ENCODE assay signal across 9 cellular contexts in the genomic region with DNA sequence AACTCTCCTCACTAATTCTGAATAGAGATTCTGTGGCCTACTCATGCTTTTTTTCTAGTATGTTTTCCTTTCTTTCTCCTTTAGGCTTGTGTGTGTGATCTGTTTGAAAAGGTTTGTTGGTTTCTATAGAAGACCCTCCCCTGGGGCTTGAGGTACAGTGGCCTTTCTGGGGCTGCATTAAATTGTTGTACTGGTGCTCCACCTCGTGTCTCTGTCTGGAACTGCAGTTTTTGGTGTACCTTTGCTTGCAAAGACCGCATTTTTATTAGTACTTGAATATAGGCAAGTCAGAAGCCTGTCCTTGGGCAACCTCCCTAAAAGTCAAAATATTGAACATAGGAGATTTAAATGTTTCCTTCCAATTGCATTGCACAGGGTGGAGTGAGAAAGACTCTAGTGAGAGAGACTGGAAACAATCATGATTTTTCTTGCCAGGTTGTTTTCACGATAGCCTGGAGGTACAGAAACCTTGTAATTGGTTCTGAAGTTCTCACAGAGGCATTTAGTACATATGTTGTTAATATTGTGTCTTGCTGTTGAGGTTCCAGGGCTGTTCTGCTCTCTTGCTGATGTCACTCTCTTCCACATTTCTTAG. TPM values are rescaled to one million over a fixed set of nuclear protein-coding genes. Genes with fewer than 3 reads are reported as not detected.
DNase-seq lines count a peak whose midpoint lies in the region; ATAC-seq and TF ChIP-seq lines count a peak whose summit lies in the region.
"Had no signal": no experiment of that assay in that cellular context is flagged by ENCODE, and none has a peak within 500 bp of the region (broad histone marks: within the 10 kb centered on the region; RNA-seq: fewer than 3 reads in every experiment).

No MANE protein-coding gene starts in this region.

- H3K4me1 ChIP-seq in iPS DF 6.9 (ENCODE audit: control insufficient read depth, insufficient read depth, low read length) (no peaks in the 10 kb centered on the region), stomach (no peaks in the 10 kb centered on the region)

- intact Hi-C loops in stomach (cut with DNase I; ENCODE audit: low total_unique reads) = no loop called here

- no CpG with 5 or more reads among the region's 3 CpGs for WGBS in iPS DF 6.9 (ENCODE audit: insufficient coverage, insufficient read length)
- 36 to 41% (median 38%) methylated on average over 3 of the region's 3 CpGs for WGBS in stomach, 5 donors

- no peak for TF ChIP-seq EP300 in stomach (IDR thresholded peaks at IDR 0.05)

- TF ChIP-seq CTCF in C4-2B (conservative IDR thresholded peaks at IDR 0.05) (peak; percentile 90), stomach (IDR thresholded peaks at IDR 0.05) (peak in 4 of 7 experiments; percentile 24 to 62 (median 54))

- DNase-seq in NCI-H2196 (lab: John Stamatoyannopoulos, UW; ENCODE audit: unreplicated experiment) = peak; percentile 68
- peak; percentile 16 for DNase-seq in activated CD8-positive, alpha-beta memory T cell treated with anti-CD3 and anti-CD28 coated beads, Interleukin-2, amount 50 U/mL, for 4 hours
- peak; percentile 73 for DNase-seq in iPS DF 6.9 (ENCODE audit: low read depth, low spot score)
- peak; percentile 51 for DNase-seq in stomach
- no peak for DNase-seq in ureter (ENCODE audit: low spot score)

- no peak for TF ChIP-seq POLR2A in stomach (IDR thresholded peaks at IDR 0.05)

- H3K27me3 ChIP-seq in iPS DF 6.9 (ENCODE audit: control insufficient read depth, insufficient read depth, low read length) (no peaks in the 10 kb centered on the region), stomach (no peaks in the 10 kb centered on the region)

- H3K27ac ChIP-seq in C4-2B = no peak overlapping the region
- H3K27ac ChIP-seq in iPS DF 6.9 (ENCODE audit: low read length) = no peak overlapping the region
- no peak overlapping the region for H3K27ac ChIP-seq in stomach

- no peaks in the 10 kb centered on the region for H3K36me3 ChIP-seq in iPS DF 6.9 (ENCODE audit: control insufficient read depth, insufficient read depth, low read length)
- no peaks in the 10 kb centered on the region for H3K36me3 ChIP-seq in stomach

- no peaks in the 10 kb centered on the region; the same call in 1 of the 2 replicates for H3K9me3 ChIP-seq in iPS DF 6.9 (ENCODE audit: control insufficient read depth, insufficient read depth, low read length)
- H3K9me3 ChIP-seq in stomach = no peaks in the 10 kb centered on the region

- no peak overlapping the region for H3K4me3 ChIP-seq in iPS DF 6.9 (ENCODE audit: low read length)
- H3K4me3 ChIP-seq in stomach = no peak overlapping the region

- ATAC-seq in GM18502 (IDR thresholded peaks at IDR 0.05; ENCODE audit: poor library complexity, unreplicated experiment) = peak; percentile 85
- peak; percentile 66 for ATAC-seq in HG02970 (IDR thresholded peaks at IDR 0.05; ENCODE audit: low FRiP score, unreplicated experiment)
- ATAC-seq: naive thymus-derived CD4-positive, alpha-beta T cell had no signal

RNA-seq across cellular contexts. Expression of a gene that starts 39.0 kb away (rescaled TPM):
- total RNA-seq in stomach = not detected
- polyA plus RNA-seq in stomach = not detected
- total RNA-seq in ureter = not detected
- total RNA-seq: naive thymus-derived CD4-positive, alpha-beta T cell had no signal
- polyA plus RNA-seq: naive thymus-derived CD4-positive, alpha-beta T cell had no signal
